22 cellular contexts compared by ENCODE assay signal in genomic region chr3:156787015-156787414, GRCh38. TPM values are rescaled to one million over a fixed set of nuclear protein-coding genes. Genes with fewer than 3 reads are reported as not detected.
DNase-seq lines count a peak whose midpoint lies in the region; ATAC-seq and TF ChIP-seq lines count a peak whose summit lies in the region.
"Had no signal": no experiment of that assay in that cellular context is flagged by ENCODE, and none has a peak within 500 bp of the region (broad histone marks: within the 10 kb centered on the region; RNA-seq: fewer than 3 reads in every experiment).

No MANE protein-coding gene starts in this region.

- peak overlapping the region; percentile 34 for H3K27ac Mint-ChIP-seq in activated CD4-positive, alpha-beta T cell treated with anti-CD3 and anti-CD28 coated beads, Interleukin-2, amount 10 ng/mL, durations not matched to agents 24 days and 14 days
- peak overlapping the region; percentile 33 for H3K27ac Mint-ChIP-seq in activated T-helper 2 cell treated with anti-CD3 and anti-CD28 coated beads, Interferon-gamma antibody, Interleukin-2, Interleukin-4, amounts not matched to agents 10 μg/mL and 5 μg/mL and 100 μg/mL, durations not matched to agents 14 hours and 24 hours and 36 hours
- peak overlapping the region; percentile 60 for H3K27ac Mint-ChIP-seq in neural progenitor cell
- no peak overlapping the region for H3K27ac Mint-ChIP-seq in natural killer cell
- H3K27ac Mint-ChIP-seq: T-helper 17 cell had no signal

- peaks cover 0 to 17% of the 10 kb centered on the region in 2 experiments; a peak in 2 of 4 replicates for H3K79me1 ChIP-seq in IMR-90 (ENCODE audit: low read depth in 1 of 2, low read length in 2 of 2)

- POLR2A ChIA-PET in IMR-90 (lab: Charles Lee; ENCODE audit: unreplicated experiment) = no interaction called here

- H3K9ac ChIP-seq in IMR-90 (ENCODE audit: low read depth, low read length) = peak overlapping the region; percentile 38; the same call in 1 of the 2 replicates
- H3K9ac ChIP-seq in neural progenitor cell = no peak overlapping the region

- H4K20me1 ChIP-seq in IMR-90 (ENCODE audit: insufficient read depth, low read length) (no peaks in the 10 kb centered on the region), neural progenitor cell (ENCODE audit: low read depth) (no peaks in the 10 kb centered on the region)

- H3K4me1 Mint-ChIP-seq in activated CD4-positive, alpha-beta T cell treated with anti-CD3 and anti-CD28 coated beads, Interleukin-2, amount 10 ng/mL, durations not matched to agents 24 days and 14 days = peaks cover 34% of the 10 kb centered on the region
- H3K4me1 Mint-ChIP-seq in activated T-helper 2 cell treated with anti-CD3 and anti-CD28 coated beads, Interferon-gamma antibody, Interleukin-2, Interleukin-4, amounts not matched to agents 10 μg/mL and 5 μg/mL and 100 μg/mL, durations not matched to agents 14 hours and 24 hours and 36 hours (ENCODE audit: low read depth) = peaks cover 45% of the 10 kb centered on the region
- H3K4me1 Mint-ChIP-seq in neural progenitor cell (peaks cover 18% of the 10 kb centered on the region), natural killer cell (peaks cover under 1 to 1% of the 10 kb centered on the region in 2 donors)

- peak overlapping the region; percentile 84 for H3K23ac ChIP-seq in IMR-90 (ENCODE audit: low read depth, low read length)

- H3K79me2 ChIP-seq in neural progenitor cell (ENCODE audit: low read depth) = no peaks in the 10 kb centered on the region

- peak overlapping the region; percentile 83 for H2AK5ac ChIP-seq in IMR-90 (ENCODE audit: low read depth, low read length)

- H2BK5ac ChIP-seq in IMR-90 (ENCODE audit: low read depth, low read length, poor library complexity, severe bottlenecking) = peak overlapping the region; percentile 97

- no peak for ATAC-seq in IMR-90 (ENCODE audit: low read depth)
- no peak for ATAC-seq in GM18873 (IDR thresholded peaks at IDR 0.05; ENCODE audit: low FRiP score, unreplicated experiment)
- ATAC-seq in natural killer cell = no peak
- ATAC-seq: left lobe of liver, mucosa of descending colon, T-helper 17 cell had no signal

- peak overlapping the region; percentile 71 for H3K27ac ChIP-seq in IMR-90 (ENCODE audit: insufficient read depth, low read length)
- H3K27ac ChIP-seq in neural progenitor cell = no peak overlapping the region
- H3K27ac ChIP-seq: testis had no signal

- peak overlapping the region; percentile 91 for H2AK9ac ChIP-seq in IMR-90 (replicated peaks; ENCODE audit: low read depth, low read length, poor library complexity)

- peak overlapping the region; percentile 99 for H2BK20ac ChIP-seq in IMR-90 (ENCODE audit: low read depth, low read length)

- no peak for TF ChIP-seq CTCF in IMR-90 (conservative IDR thresholded peaks at IDR 0.05; ENCODE audit: low read depth, low read length)
- TF ChIP-seq CTCF in neural progenitor cell (IDR thresholded peaks at IDR 0.05) = no peak
- TF ChIP-seq CTCF in natural killer cell (IDR thresholded peaks at IDR 0.05) = no peak

- H2BK120ac ChIP-seq in IMR-90 (ENCODE audit: low read depth, low read length) = peak overlapping the region; percentile 99

- H3K18ac ChIP-seq in IMR-90 (ENCODE audit: low read depth, low read length) = peak overlapping the region; percentile 78

- TF ChIP-seq POLR2A in IMR-90 (IDR thresholded peaks at IDR 0.05; ENCODE audit: low read depth, low read length) = no peak

- peak overlapping the region; percentile 95 for H2BK15ac ChIP-seq in IMR-90 (ENCODE audit: low read depth, low read length)

- peak overlapping the region; percentile 99 for H3K4ac ChIP-seq in IMR-90 (ENCODE audit: low read depth, low read length)

- peak overlapping the region; percentile 83 for H3K14ac ChIP-seq in IMR-90 (replicated peaks; ENCODE audit: low read depth, low read length)

- intact Hi-C loops in activated CD4-positive, alpha-beta T cell treated with anti-CD3 and anti-CD28 coated beads, Interleukin-2, amount 10 ng/mL, durations not matched to agents 24 days and 14 days (cut with micrococcal nuclease) = loop anchor here (2.0 kb wide), 1 partner anchor 30 kb away; no protein-coding TSS in a partner anchor
- intact Hi-C loops in IMR-90 (cut with micrococcal nuclease) = no loop called here
- intact Hi-C loops in activated T-helper 2 cell treated with anti-CD3 and anti-CD28 coated beads, Interferon-gamma antibody, Interleukin-2, Interleukin-4, amounts not matched to agents 10 μg/mL and 5 μg/mL and 100 μg/mL, durations not matched to agents 14 hours and 24 hours and 36 hours (cut with micrococcal nuclease) = no loop called here
- intact Hi-C loops in posterior cingulate gyrus (cut with DNase I) = no loop called here
- intact Hi-C loops in natural killer cell (cut with micrococcal nuclease) = no loop called here

- H3K56ac ChIP-seq in IMR-90 (ENCODE audit: extremely low read depth, insufficient read depth, low read length) = peak overlapping the region; percentile 65; the same call in 1 of the 2 replicates

- dilution Hi-C loops in IMR-90 (cut with HindIII; ENCODE audit: low sequenced_read_pairs, unreplicated experiment) = no loop called here

- in situ Hi-C loops in IMR-90 (cut with MboI; ENCODE audit: low sequenced_read_pairs) = no loop called here

- no peaks in the 10 kb centered on the region for H3F3A ChIP-seq in neural progenitor cell (ENCODE audit: low read depth)

- H4K91ac ChIP-seq in IMR-90 (ENCODE audit: insufficient read depth, low read depth, low read length) = peak overlapping the region; percentile 98

- peak overlapping the region; percentile 75 for H4K5ac ChIP-seq in IMR-90 (ENCODE audit: low read depth, low read length)

- H3K9me1 ChIP-seq in IMR-90 (ENCODE audit: insufficient read depth, low read length) = peaks cover 16% of the 10 kb centered on the region

- no peak for TF ChIP-seq RAD21 in IMR-90 (IDR thresholded peaks at IDR 0.05; ENCODE audit: low read length)

- peaks cover 20% of the 10 kb centered on the region for H3K36me3 Mint-ChIP-seq in activated CD4-positive, alpha-beta T cell treated with anti-CD3 and anti-CD28 coated beads, Interleukin-2, amount 10 ng/mL, durations not matched to agents 24 days and 14 days (ENCODE audit: low read depth)
- peaks cover 32% of the 10 kb centered on the region for H3K36me3 Mint-ChIP-seq in activated T-helper 2 cell treated with anti-CD3 and anti-CD28 coated beads, Interferon-gamma antibody, Interleukin-2, Interleukin-4, amounts not matched to agents 10 μg/mL and 5 μg/mL and 100 μg/mL, durations not matched to agents 14 hours and 24 hours and 36 hours (ENCODE audit: low read depth)
- H3K36me3 Mint-ChIP-seq in neural progenitor cell (no peaks in the 10 kb centered on the region), natural killer cell (no peaks in the 10 kb centered on the region)

- peak overlapping the region; percentile 89 for H2AFZ ChIP-seq in IMR-90 (replicated peaks; ENCODE audit: low read length, poor library complexity)
- H2AFZ ChIP-seq in neural progenitor cell (replicated peaks) = peak overlapping the region; percentile 54

- peak; percentile 62 for DNase-seq in activated CD4-positive, alpha-beta T cell treated with anti-CD3 and anti-CD28 coated beads, Interleukin-2, amount 10 ng/mL, durations not matched to agents 24 days and 14 days
- DNase-seq in activated CD4-positive, alpha-beta T cell treated with anti-CD3 and anti-CD28 coated beads, Interleukin-2, amount 50 U/mL, for 4 hours = no peak
- DNase-seq in IMR-90 (no peak), neural progenitor cell (ENCODE audit: low spot score) (no peak), posterior cingulate gyrus (no peak), natural killer cell (no peak)
- no peak for DNase-seq in activated T-helper 2 cell treated with anti-CD3 and anti-CD28 coated beads, Interferon-gamma antibody, Interleukin-2, Interleukin-4, amounts not matched to agents 10 μg/mL and 5 μg/mL and 100 μg/mL, durations not matched to agents 14 hours and 24 hours and 36 hours (ENCODE audit: low spot score)
- DNase-seq: activated CD4-positive, CD25-positive, alpha-beta regulatory T cell; C1 segment of cervical spinal cord; dermis blood vessel endothelial cell; HCEC 1CT; mucosa of descending colon; NCI-H1092; NCI-H2081 treated with DMSO at 0.1 percent for 48 hours; NCI-H510A; occipital lobe; SIG-M5; stimulated activated CD4-positive, alpha-beta T cell treated with anti-CD3 and anti-CD28 coated beads, Interleukin-4, amount 100 ng/mL, for 1 hour; T-helper 17 cell; testis had no signal

- BruUV-seq in IMR-90 (replicated peaks; lab: Mats Ljungman, UMichigan) = no TSS peak

- H3K9me3 Mint-ChIP-seq in activated CD4-positive, alpha-beta T cell treated with anti-CD3 and anti-CD28 coated beads, Interleukin-2, amount 10 ng/mL, durations not matched to agents 24 days and 14 days = peaks cover 13% of the 10 kb centered on the region
- no peaks in the 10 kb centered on the region for H3K9me3 Mint-ChIP-seq in activated T-helper 2 cell treated with anti-CD3 and anti-CD28 coated beads, Interferon-gamma antibody, Interleukin-2, Interleukin-4, amounts not matched to agents 10 μg/mL and 5 μg/mL and 100 μg/mL, durations not matched to agents 14 hours and 24 hours and 36 hours
- H3K9me3 Mint-ChIP-seq in neural progenitor cell (no peaks in the 10 kb centered on the region), natural killer cell (no peaks in the 10 kb centered on the region)

- H3K36me3 ChIP-seq in IMR-90 (ENCODE audit: control insufficient read depth, insufficient read depth, low read length) (no peaks in the 10 kb centered on the region), neural progenitor cell (no peaks in the 10 kb centered on the region)

- CTCF ChIA-PET in IMR-90 (lab: Yijun Ruan, JAX) = interaction anchor here (1.2 kb wide), 1 partner anchor 24 kb away, joined by 3 read pairs; no protein-coding TSS in a partner anchor

- H3K4me3 Mint-ChIP-seq in activated CD4-positive, alpha-beta T cell treated with anti-CD3 and anti-CD28 coated beads, Interleukin-2, amount 10 ng/mL, durations not matched to agents 24 days and 14 days = no peak overlapping the region
- H3K4me3 Mint-ChIP-seq in activated T-helper 2 cell treated with anti-CD3 and anti-CD28 coated beads, Interferon-gamma antibody, Interleukin-2, Interleukin-4, amounts not matched to agents 10 μg/mL and 5 μg/mL and 100 μg/mL, durations not matched to agents 14 hours and 24 hours and 36 hours (ENCODE audit: low read depth) = no peak overlapping the region
- H3K4me3 Mint-ChIP-seq in neural progenitor cell (no peak overlapping the region), natural killer cell (no peak overlapping the region)
- H3K4me3 Mint-ChIP-seq: T-helper 17 cell had no signal

- H3K4me3 ChIP-seq in IMR-90 (ENCODE audit: insufficient read depth, low read depth, low read length) (no peak overlapping the region), neural progenitor cell (no peak overlapping the region)
- H3K4me3 ChIP-seq: mucosa of descending colon, testis had no signal

- H3K9me3 ChIP-seq in IMR-90 (ENCODE audit: control insufficient read depth, insufficient read depth, low read length) (no peaks in the 10 kb centered on the region), neural progenitor cell (ENCODE audit: low read depth) (no peaks in the 10 kb centered on the region)
- H3K9me3 ChIP-seq: mucosa of descending colon, testis had no signal

- H3K4me2 ChIP-seq in IMR-90 (ENCODE audit: low read depth, low read length) (no peak overlapping the region), neural progenitor cell (no peak overlapping the region)

- peak overlapping the region; percentile 90 to 91 for H4K8ac ChIP-seq in IMR-90 (ENCODE audit: low read depth in 2 of 2, low read length in 2 of 2)

- H3K4me1 ChIP-seq in IMR-90 (ENCODE audit: control insufficient read depth, insufficient read depth, low read length) (peaks cover 19% of the 10 kb centered on the region), neural progenitor cell (no peaks in the 10 kb centered on the region)

- H3K27me3 ChIP-seq in IMR-90 (ENCODE audit: control insufficient read depth, insufficient read depth, low read length) = no peaks in the 10 kb centered on the region
- no peaks in the 10 kb centered on the region for H3K27me3 ChIP-seq in neural progenitor cell
- H3K27me3 ChIP-seq: testis had no signal

- no peaks in the 10 kb centered on the region for H3K27me3 Mint-ChIP-seq in activated CD4-positive, alpha-beta T cell treated with anti-CD3 and anti-CD28 coated beads, Interleukin-2, amount 10 ng/mL, durations not matched to agents 24 days and 14 days
- H3K27me3 Mint-ChIP-seq in activated T-helper 2 cell treated with anti-CD3 and anti-CD28 coated beads, Interferon-gamma antibody, Interleukin-2, Interleukin-4, amounts not matched to agents 10 μg/mL and 5 μg/mL and 100 μg/mL, durations not matched to agents 14 hours and 24 hours and 36 hours (ENCODE audit: low read depth) = no peaks in the 10 kb centered on the region
- H3K27me3 Mint-ChIP-seq in neural progenitor cell (ENCODE audit: insufficient read depth, low read depth) = no peaks in the 10 kb centered on the region
- H3K27me3 Mint-ChIP-seq in natural killer cell (ENCODE audit: low read depth in 2 of 2) = no peaks in the 10 kb centered on the region
- H3K27me3 Mint-ChIP-seq: T-helper 17 cell had no signal

RNA-seq across cellular contexts. Expression of gene LEKR1, which starts 39.1 kb away (rescaled TPM):
- total RNA-seq in activated CD4-positive, alpha-beta T cell treated with anti-CD3 and anti-CD28 coated beads, Interleukin-2, amount 10 ng/mL, durations not matched to agents 24 days and 14 days = 0.14 and 0.24 TPM in 2 replicates
- total RNA-seq in IMR-90 (2012; rRNA removed) = 0.36 and 0.56 TPM in 2 replicates
- 0.10 and 0.19 TPM in 2 replicates for polyA plus RNA-seq in IMR-90 (2012; rRNA removed)
- 0.05 TPM in 2 replicates for polyA plus RNA-seq in IMR-90 (2012; cell fraction: cytosol; rRNA removed)
- 0.14 and 0.31 TPM in 2 replicates for polyA plus RNA-seq in IMR-90 (2012; cell fraction: nucleus; rRNA removed; ENCODE audit: low replicate concordance)
- total RNA-seq in activated T-helper 2 cell treated with anti-CD3 and anti-CD28 coated beads, Interferon-gamma antibody, Interleukin-2, Interleukin-4, amounts not matched to agents 10 μg/mL and 5 μg/mL and 100 μg/mL, durations not matched to agents 14 hours and 24 hours and 36 hours = 0.30 and 0.52 TPM in 2 replicates
- 0.56 and 1.9 TPM in 2 replicates for total RNA-seq in neural progenitor cell (ENCODE audit: low replicate concordance)
- total RNA-seq in natural killer cell = 1 to 10 TPM; 1.1 to 1.7 (median 1.2) TPM

Comparison
In these comparisons a context has a peak if more than half of its experiments do, and no peak if none do; other contexts are left out.
1. H3K27ac Mint-ChIP-seq: peak in activated CD4-positive, alpha-beta T cell treated with anti-CD3 and anti-CD28 coated beads, Interleukin-2, amount 10 ng/mL, durations not matched to agents 24 days and 14 days (single experiment), activated T-helper 2 cell treated with anti-CD3 and anti-CD28 coated beads, Interferon-gamma antibody, Interleukin-2, Interleukin-4, amounts not matched to agents 10 μg/mL and 5 μg/mL and 100 μg/mL, durations not matched to agents 14 hours and 24 hours and 36 hours (single experiment) and neural progenitor cell (single experiment); none in natural killer cell (0 of 2).